Comparison of ENCODE assay signal across 25 cellular contexts in the genomic region with DNA sequence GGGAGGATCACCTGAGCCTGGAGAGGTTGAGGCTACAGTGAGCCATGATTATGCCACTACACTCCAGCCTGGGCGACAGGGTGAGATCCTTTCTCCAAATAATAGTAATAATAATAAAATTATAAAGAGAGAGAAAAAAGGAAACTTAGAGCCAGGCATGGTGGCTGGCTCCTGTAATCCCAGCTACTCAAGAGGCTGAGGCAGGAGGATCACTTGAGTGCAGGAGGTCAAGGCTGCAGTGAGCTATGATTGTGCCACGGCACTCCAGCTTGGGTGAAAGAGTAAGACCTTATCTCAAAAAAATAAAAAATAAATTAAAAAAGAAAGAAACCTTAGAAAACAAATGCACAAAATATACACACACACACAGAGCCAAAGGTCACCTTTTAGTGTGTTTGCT.
"Had no signal": no experiment of that assay in that cellular context is flagged by ENCODE, and none has a peak within 500 bp of the region (broad histone marks: within the 10 kb centered on the region; RNA-seq: fewer than 3 reads in every experiment).

No MANE protein-coding gene starts in this region.

- H3K36me3 Mint-ChIP-seq: memory B cell; naive thymus-derived CD8-positive, alpha-beta T cell had no signal

- ATAC-seq: naive thymus-derived CD8-positive, alpha-beta T cell; pancreas; right cardiac atrium; stimulated activated effector memory CD8-positive, alpha-beta T cell treated with anti-CD3 and anti-CD28 coated beads, Interleukin-12 subunit alpha, Interleukin-12 subunit beta, amount 100 ng/mL, for 72 hours had no signal

- H3K9me3 Mint-ChIP-seq: memory B cell; neural crest cell; stimulated activated effector memory CD8-positive, alpha-beta T cell treated with anti-CD3 and anti-CD28 coated beads, Interleukin-12 subunit alpha, Interleukin-12 subunit beta, amount 100 ng/mL, for 72 hours; stimulated activated naive CD8-positive, alpha-beta T cell treated with anti-CD3 and anti-CD28 coated beads, Interleukin-15, Interleukin-2, amounts not matched to agents 100 ng/mL and 50 ng/mL, for 24 hours had no signal

- H3K27me3 Mint-ChIP-seq: memory B cell; naive thymus-derived CD8-positive, alpha-beta T cell; stimulated activated naive CD8-positive, alpha-beta T cell treated with anti-CD3 and anti-CD28 coated beads, Interleukin-15, Interleukin-2, amounts not matched to agents 100 ng/mL and 50 ng/mL, for 24 hours had no signal

- H3K27ac Mint-ChIP-seq: memory B cell; nephron; stimulated activated effector memory CD8-positive, alpha-beta T cell treated with anti-CD3 and anti-CD28 coated beads, Interleukin-12 subunit alpha, Interleukin-12 subunit beta, amount 100 ng/mL, for 72 hours; stimulated activated naive CD8-positive, alpha-beta T cell treated with anti-CD3 and anti-CD28 coated beads, Interleukin-15, Interleukin-2, amounts not matched to agents 100 ng/mL and 50 ng/mL, for 24 hours had no signal

- H3K27ac ChIP-seq: prostate gland, sigmoid colon, suprapubic skin, thoracic aorta, tibial artery, uterus had no signal

- H3K27me3 ChIP-seq: pancreas, sigmoid colon, spleen, suprapubic skin, tibial artery, uterus had no signal

- DNase-seq: hypothalamus; islet precursor cell; left ventricle myocardium inferior; naive thymus-derived CD8-positive, alpha-beta T cell; nucleus accumbens; pancreas; posterior cingulate gyrus; retina; right cardiac atrium; small intestine; spleen; stimulated activated CD4-positive, alpha-beta T cell treated with anti-CD3 and anti-CD28 coated beads, Interleukin-4, amount 100 ng/mL, for 24 hours; stimulated activated naive CD4-positive, alpha-beta T cell; trophoblast cell; uterus had no signal

- H3K4me3 ChIP-seq: left ventricle myocardium inferior, pancreas, prostate gland, sigmoid colon, spleen, suprapubic skin, thoracic aorta, tibial artery, uterus had no signal

- H3K4me3 Mint-ChIP-seq: memory B cell; naive thymus-derived CD8-positive, alpha-beta T cell; nephron; neural crest cell; stimulated activated effector memory CD8-positive, alpha-beta T cell treated with anti-CD3 and anti-CD28 coated beads, Interleukin-12 subunit alpha, Interleukin-12 subunit beta, amount 100 ng/mL, for 72 hours; stimulated activated naive CD8-positive, alpha-beta T cell treated with anti-CD3 and anti-CD28 coated beads, Interleukin-15, Interleukin-2, amounts not matched to agents 100 ng/mL and 50 ng/mL, for 24 hours had no signal
